Comparison of ENCODE assay signal across 29 cellular contexts in genomic region chr4:41129936-41130440, GRCh38.
"Had no signal": no experiment of that assay in that cellular context is flagged by ENCODE, and none has a peak within 500 bp of the region (broad histone marks: within the 10 kb centered on the region; RNA-seq: fewer than 3 reads in every experiment).

No MANE protein-coding gene starts in this region.

- H3K36me3 ChIP-seq: adrenal gland, heart right ventricle, left lung, prostate gland, thoracic aorta, upper lobe of right lung had no signal

- H3K27me3 ChIP-seq: adrenal gland, heart right ventricle, left lung, upper lobe of right lung had no signal

- H3K4me1 Mint-ChIP-seq: activated CD4-positive, alpha-beta T cell treated with anti-CD3 and anti-CD28 coated beads, Interleukin-2, amount 10 ng/mL, durations not matched to agents 24 days and 14 days; activated naive CD8-positive, alpha-beta T cell treated with anti-CD3 and anti-CD28 coated beads for 36 hours; naive thymus-derived CD8-positive, alpha-beta T cell; stimulated activated effector memory CD8-positive, alpha-beta T cell treated with anti-CD3 and anti-CD28 coated beads, Interleukin-12 subunit alpha, Interleukin-12 subunit beta, amount 100 ng/mL, for 72 hours had no signal

- H3K4me3 Mint-ChIP-seq: activated CD4-positive, alpha-beta memory T cell treated with anti-CD3 and anti-CD28 coated beads for 36 hours; activated CD4-positive, alpha-beta T cell treated with anti-CD3 and anti-CD28 coated beads, Interleukin-2, amount 10 ng/mL, durations not matched to agents 24 days and 14 days; activated naive CD4-positive, alpha-beta T cell treated with anti-CD3 and anti-CD28 coated beads for 36 hours; activated naive CD8-positive, alpha-beta T cell treated with anti-CD3 and anti-CD28 coated beads for 36 hours; activated T-helper 1 cell treated with anti-CD3 and anti-CD28 coated beads, Interleukin-12 subunit alpha, Interleukin-12 subunit beta, Interleukin-2, Interleukin-4 antibody, amounts not matched to agents 30 ng/mL and 10 ng/mL and 1 ng/mL, durations not matched to agents 14 hours and 24 hours and 36 hours; brain; effector memory CD8-positive, alpha-beta T cell; naive thymus-derived CD8-positive, alpha-beta T cell; stimulated activated effector memory CD8-positive, alpha-beta T cell treated with anti-CD3 and anti-CD28 coated beads, Interleukin-12 subunit alpha, Interleukin-12 subunit beta, amount 100 ng/mL, for 72 hours; stimulated activated naive CD8-positive, alpha-beta T cell treated with anti-CD3 and anti-CD28 coated beads, Interleukin-15, Interleukin-2, amounts not matched to agents 100 ng/mL and 50 ng/mL, for 24 hours had no signal

- H3K4me3 ChIP-seq: adrenal gland, heart right ventricle, left lung, prostate gland, skin epidermis, thoracic aorta, upper lobe of right lung had no signal

- H3K27ac ChIP-seq: adrenal gland, heart right ventricle, prostate gland, skin epidermis, thoracic aorta, upper lobe of right lung had no signal

- DNase-seq: activated CD4-positive, alpha-beta memory T cell treated with anti-CD3 and anti-CD28 coated beads for 36 hours; activated CD4-positive, alpha-beta T cell treated with anti-CD3 and anti-CD28 coated beads, Interleukin-2, amount 10 ng/mL, durations not matched to agents 24 days and 14 days; activated CD4-positive, CD25-positive, alpha-beta regulatory T cell treated with anti-CD3 and anti-CD28 coated beads, Interleukin-2, amount 50 U/mL, for 72 hours; activated CD8-positive, alpha-beta memory T cell treated with anti-CD3 and anti-CD28 coated beads, Interleukin-2, amount 50 U/mL, for 4 hours; activated effector memory CD4-positive, alpha-beta T cell treated with anti-CD3 and anti-CD28 coated beads, Interleukin-2, amount 50 U/mL, for 16 hours; activated naive CD4-positive, alpha-beta T cell treated with anti-CD3 and anti-CD28 coated beads for 36 hours; activated naive CD8-positive, alpha-beta T cell treated with anti-CD3 and anti-CD28 coated beads for 36 hours; activated T-cell treated with anti-CD3 and anti-CD28 coated beads, Interleukin-2, amount 50 U/mL, for 1 hour; adrenal gland; aorta; cortex of kidney; effector memory CD8-positive, alpha-beta T cell; foreskin fibroblast; heart right ventricle; kidney glomerular epithelial cell; left lung; naive thymus-derived CD8-positive, alpha-beta T cell; retina; stimulated activated CD4-positive, alpha-beta T cell treated with anti-CD3 and anti-CD28 coated beads, Interleukin-12 subunit alpha, Interleukin-12 subunit beta, amount 100 ng/mL, for 4 hours; stimulated activated CD4-positive, alpha-beta T cell treated with anti-CD3 and anti-CD28 coated beads, Interleukin-4, amount 100 ng/mL, for 1 hour; T-helper 2 cell; upper lobe of right lung had no signal

- H3K27ac Mint-ChIP-seq: activated CD4-positive, alpha-beta memory T cell treated with anti-CD3 and anti-CD28 coated beads for 36 hours; activated CD4-positive, alpha-beta T cell treated with anti-CD3 and anti-CD28 coated beads, Interleukin-2, amount 10 ng/mL, durations not matched to agents 24 days and 14 days; activated naive CD4-positive, alpha-beta T cell treated with anti-CD3 and anti-CD28 coated beads for 36 hours; activated naive CD8-positive, alpha-beta T cell treated with anti-CD3 and anti-CD28 coated beads for 36 hours; activated T-helper 1 cell treated with anti-CD3 and anti-CD28 coated beads, Interleukin-12 subunit alpha, Interleukin-12 subunit beta, Interleukin-2, Interleukin-4 antibody, amounts not matched to agents 30 ng/mL and 10 ng/mL and 1 ng/mL, durations not matched to agents 14 hours and 24 hours and 36 hours; effector memory CD8-positive, alpha-beta T cell; naive thymus-derived CD8-positive, alpha-beta T cell; stimulated activated effector memory CD8-positive, alpha-beta T cell treated with anti-CD3 and anti-CD28 coated beads, Interleukin-12 subunit alpha, Interleukin-12 subunit beta, amount 100 ng/mL, for 72 hours; stimulated activated naive CD8-positive, alpha-beta T cell treated with anti-CD3 and anti-CD28 coated beads, Interleukin-15, Interleukin-2, amounts not matched to agents 100 ng/mL and 50 ng/mL, for 24 hours had no signal

- H3K36me3 Mint-ChIP-seq: activated CD4-positive, alpha-beta memory T cell treated with anti-CD3 and anti-CD28 coated beads for 36 hours; activated naive CD8-positive, alpha-beta T cell treated with anti-CD3 and anti-CD28 coated beads for 36 hours; brain; naive thymus-derived CD8-positive, alpha-beta T cell; stimulated activated effector memory CD8-positive, alpha-beta T cell treated with anti-CD3 and anti-CD28 coated beads, Interleukin-12 subunit alpha, Interleukin-12 subunit beta, amount 100 ng/mL, for 72 hours had no signal

- H3K9me3 Mint-ChIP-seq: activated CD4-positive, alpha-beta memory T cell treated with anti-CD3 and anti-CD28 coated beads for 36 hours; activated CD4-positive, alpha-beta T cell treated with anti-CD3 and anti-CD28 coated beads, Interleukin-2, amount 10 ng/mL, durations not matched to agents 24 days and 14 days; activated naive CD4-positive, alpha-beta T cell treated with anti-CD3 and anti-CD28 coated beads for 36 hours; activated naive CD8-positive, alpha-beta T cell treated with anti-CD3 and anti-CD28 coated beads for 36 hours; activated T-helper 1 cell treated with anti-CD3 and anti-CD28 coated beads, Interleukin-12 subunit alpha, Interleukin-12 subunit beta, Interleukin-2, Interleukin-4 antibody, amounts not matched to agents 30 ng/mL and 10 ng/mL and 1 ng/mL, durations not matched to agents 14 hours and 24 hours and 36 hours; naive thymus-derived CD8-positive, alpha-beta T cell; stimulated activated effector memory CD8-positive, alpha-beta T cell treated with anti-CD3 and anti-CD28 coated beads, Interleukin-12 subunit alpha, Interleukin-12 subunit beta, amount 100 ng/mL, for 72 hours; stimulated activated naive CD8-positive, alpha-beta T cell treated with anti-CD3 and anti-CD28 coated beads, Interleukin-15, Interleukin-2, amounts not matched to agents 100 ng/mL and 50 ng/mL, for 24 hours had no signal
